ENCODE assay signal across 1 cellular context in the genomic region with DNA sequence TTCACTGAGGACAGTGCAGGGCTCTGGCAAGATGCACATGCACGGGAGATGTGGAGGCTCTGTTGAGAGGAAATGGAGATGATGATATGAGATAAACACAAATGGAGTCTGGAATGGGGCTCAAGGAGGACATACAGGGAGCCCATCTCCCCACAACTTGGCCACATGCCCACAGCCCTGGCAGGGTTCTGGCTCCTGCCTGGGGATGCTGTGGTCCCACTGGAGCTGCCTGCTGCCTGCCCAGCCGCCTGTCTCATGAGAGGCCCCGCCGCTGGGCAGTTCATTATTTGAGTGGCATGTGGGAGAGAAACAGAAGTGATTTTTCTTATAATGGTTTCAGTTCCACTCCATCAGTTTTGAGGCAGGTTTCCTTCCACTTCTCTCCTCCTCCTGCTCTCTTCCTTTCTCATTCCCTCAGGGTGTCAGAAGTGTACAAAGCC.
TF ChIP-seq lines count a peak whose summit lies in the region.

No MANE protein-coding gene starts in this region.

TF ChIP-seq in H1, 55 proteins besides CTCF, POLR2A, EP300 and RAD21 (continued from another document):
- TF ChIP-seq, protein P1, sequence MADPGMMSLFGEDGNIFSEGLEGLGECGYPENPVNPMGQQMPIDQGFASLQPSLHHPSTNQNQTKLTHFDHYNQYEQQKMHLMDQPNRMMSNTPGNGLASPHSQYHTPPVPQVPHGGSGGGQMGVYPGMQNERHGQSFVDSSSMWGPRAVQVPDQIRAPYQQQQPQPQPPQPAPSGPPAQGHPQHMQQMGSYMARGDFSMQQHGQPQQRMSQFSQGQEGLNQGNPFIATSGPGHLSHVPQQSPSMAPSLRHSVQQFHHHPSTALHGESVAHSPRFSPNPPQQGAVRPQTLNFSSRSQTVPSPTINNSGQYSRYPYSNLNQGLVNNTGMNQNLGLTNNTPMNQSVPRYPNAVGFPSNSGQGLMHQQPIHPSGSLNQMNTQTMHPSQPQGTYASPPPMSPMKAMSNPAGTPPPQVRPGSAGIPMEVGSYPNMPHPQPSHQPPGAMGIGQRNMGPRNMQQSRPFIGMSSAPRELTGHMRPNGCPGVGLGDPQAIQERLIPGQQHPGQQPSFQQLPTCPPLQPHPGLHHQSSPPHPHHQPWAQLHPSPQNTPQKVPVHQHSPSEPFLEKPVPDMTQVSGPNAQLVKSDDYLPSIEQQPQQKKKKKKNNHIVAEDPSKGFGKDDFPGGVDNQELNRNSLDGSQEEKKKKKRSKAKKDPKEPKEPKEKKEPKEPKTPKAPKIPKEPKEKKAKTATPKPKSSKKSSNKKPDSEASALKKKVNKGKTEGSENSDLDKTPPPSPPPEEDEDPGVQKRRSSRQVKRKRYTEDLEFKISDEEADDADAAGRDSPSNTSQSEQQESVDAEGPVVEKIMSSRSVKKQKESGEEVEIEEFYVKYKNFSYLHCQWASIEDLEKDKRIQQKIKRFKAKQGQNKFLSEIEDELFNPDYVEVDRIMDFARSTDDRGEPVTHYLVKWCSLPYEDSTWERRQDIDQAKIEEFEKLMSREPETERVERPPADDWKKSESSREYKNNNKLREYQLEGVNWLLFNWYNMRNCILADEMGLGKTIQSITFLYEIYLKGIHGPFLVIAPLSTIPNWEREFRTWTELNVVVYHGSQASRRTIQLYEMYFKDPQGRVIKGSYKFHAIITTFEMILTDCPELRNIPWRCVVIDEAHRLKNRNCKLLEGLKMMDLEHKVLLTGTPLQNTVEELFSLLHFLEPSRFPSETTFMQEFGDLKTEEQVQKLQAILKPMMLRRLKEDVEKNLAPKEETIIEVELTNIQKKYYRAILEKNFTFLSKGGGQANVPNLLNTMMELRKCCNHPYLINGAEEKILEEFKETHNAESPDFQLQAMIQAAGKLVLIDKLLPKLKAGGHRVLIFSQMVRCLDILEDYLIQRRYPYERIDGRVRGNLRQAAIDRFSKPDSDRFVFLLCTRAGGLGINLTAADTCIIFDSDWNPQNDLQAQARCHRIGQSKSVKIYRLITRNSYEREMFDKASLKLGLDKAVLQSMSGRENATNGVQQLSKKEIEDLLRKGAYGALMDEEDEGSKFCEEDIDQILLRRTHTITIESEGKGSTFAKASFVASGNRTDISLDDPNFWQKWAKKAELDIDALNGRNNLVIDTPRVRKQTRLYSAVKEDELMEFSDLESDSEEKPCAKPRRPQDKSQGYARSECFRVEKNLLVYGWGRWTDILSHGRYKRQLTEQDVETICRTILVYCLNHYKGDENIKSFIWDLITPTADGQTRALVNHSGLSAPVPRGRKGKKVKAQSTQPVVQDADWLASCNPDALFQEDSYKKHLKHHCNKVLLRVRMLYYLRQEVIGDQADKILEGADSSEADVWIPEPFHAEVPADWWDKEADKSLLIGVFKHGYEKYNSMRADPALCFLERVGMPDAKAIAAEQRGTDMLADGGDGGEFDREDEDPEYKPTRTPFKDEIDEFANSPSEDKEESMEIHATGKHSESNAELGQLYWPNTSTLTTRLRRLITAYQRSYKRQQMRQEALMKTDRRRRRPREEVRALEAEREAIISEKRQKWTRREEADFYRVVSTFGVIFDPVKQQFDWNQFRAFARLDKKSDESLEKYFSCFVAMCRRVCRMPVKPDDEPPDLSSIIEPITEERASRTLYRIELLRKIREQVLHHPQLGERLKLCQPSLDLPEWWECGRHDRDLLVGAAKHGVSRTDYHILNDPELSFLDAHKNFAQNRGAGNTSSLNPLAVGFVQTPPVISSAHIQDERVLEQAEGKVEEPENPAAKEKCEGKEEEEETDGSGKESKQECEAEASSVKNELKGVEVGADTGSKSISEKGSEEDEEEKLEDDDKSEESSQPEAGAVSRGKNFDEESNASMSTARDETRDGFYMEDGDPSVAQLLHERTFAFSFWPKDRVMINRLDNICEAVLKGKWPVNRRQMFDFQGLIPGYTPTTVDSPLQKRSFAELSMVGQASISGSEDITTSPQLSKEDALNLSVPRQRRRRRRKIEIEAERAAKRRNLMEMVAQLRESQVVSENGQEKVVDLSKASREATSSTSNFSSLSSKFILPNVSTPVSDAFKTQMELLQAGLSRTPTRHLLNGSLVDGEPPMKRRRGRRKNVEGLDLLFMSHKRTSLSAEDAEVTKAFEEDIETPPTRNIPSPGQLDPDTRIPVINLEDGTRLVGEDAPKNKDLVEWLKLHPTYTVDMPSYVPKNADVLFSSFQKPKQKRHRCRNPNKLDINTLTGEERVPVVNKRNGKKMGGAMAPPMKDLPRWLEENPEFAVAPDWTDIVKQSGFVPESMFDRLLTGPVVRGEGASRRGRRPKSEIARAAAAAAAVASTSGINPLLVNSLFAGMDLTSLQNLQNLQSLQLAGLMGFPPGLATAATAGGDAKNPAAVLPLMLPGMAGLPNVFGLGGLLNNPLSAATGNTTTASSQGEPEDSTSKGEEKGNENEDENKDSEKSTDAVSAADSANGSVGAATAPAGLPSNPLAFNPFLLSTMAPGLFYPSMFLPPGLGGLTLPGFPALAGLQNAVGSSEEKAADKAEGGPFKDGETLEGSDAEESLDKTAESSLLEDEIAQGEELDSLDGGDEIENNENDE (IDR thresholded peaks at IDR 0.05; ENCODE audit: insufficient replicate concordance, low read length), result no peak
- TF ChIP-seq CEBPB (IDR thresholded peaks at IDR 0.05; ENCODE audit: low read depth, low read length) (no peak), KDM4A (IDR thresholded peaks at IDR 0.05; ENCODE audit: low read depth, low read length, severe bottlenecking) (no peak), TCF12 (IDR thresholded peaks at IDR 0.05; ENCODE audit: low read depth, low read length) (no peak)
TF ChIP-seq in H1: peak in this region for 0.
